17 cellular contexts compared by ENCODE assay signal in the genomic region with DNA sequence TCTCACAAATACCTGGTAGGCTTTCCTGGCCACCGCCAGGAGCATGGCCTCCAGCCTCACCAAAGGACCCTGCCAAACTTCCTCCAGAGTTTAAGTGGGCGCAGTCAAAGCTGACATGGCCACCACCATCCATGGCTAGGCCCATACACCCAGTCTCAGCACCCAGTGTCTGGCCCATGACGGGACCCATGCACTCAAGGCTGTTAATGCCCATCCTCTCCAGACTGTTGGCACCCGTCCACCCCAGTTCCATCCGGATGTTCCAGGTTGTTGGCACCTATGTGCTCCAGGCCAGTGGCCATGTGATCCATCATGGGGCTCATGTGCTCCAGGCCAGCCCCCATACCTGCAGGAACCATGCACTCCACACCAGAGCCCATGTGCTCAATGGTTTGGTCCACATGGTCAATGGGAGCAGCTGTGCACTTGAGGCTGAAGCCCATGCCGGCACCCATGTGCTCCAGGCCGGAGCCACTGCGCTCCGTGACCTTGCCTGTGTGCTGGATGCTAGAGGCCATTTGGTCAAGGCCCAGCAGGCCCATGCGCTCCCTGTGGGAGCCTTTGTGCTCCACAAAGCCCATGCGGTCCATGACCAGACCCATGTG.
"Had no signal": no experiment of that assay in that cellular context is flagged by ENCODE, and none has a peak within 500 bp of the region (broad histone marks: within the 10 kb centered on the region; RNA-seq: fewer than 3 reads in every experiment).

No MANE protein-coding gene starts in this region.

- DNase-seq: activated CD4-positive, alpha-beta memory T cell treated with anti-CD3 and anti-CD28 coated beads for 36 hours; activated CD4-positive, alpha-beta T cell treated with anti-CD3 and anti-CD28 coated beads for 4 hours; activated CD4-positive, CD25-positive, alpha-beta regulatory T cell; activated gamma-delta T cell treated with Interleukin-2 at 50 U/mL for 16 hours; activated T-cell treated with anti-CD3 and anti-CD28 coated beads for 4 hours; amniotic stem cell; cortex of kidney; endodermal cell; esophagus squamous epithelium; gastrocnemius medialis; hippocampal formation; left cardiac atrium; naive B cell; stimulated activated CD4-positive, alpha-beta T cell treated with anti-CD3 and anti-CD28 coated beads, Interleukin-4, amount 100 ng/mL, for 24 hours; stimulated activated naive CD8-positive, alpha-beta T cell treated with anti-CD3 and anti-CD28 coated beads, Interleukin-15, Interleukin-2, amounts not matched to agents 100 U/mL and 50 U/mL, for 24 hours had no signal

- ATAC-seq: activated naive CD4-positive, alpha-beta T cell treated with anti-CD3 and anti-CD28 coated beads, Interleukin-2, amount 50 U/mL, for 72 hours; gastrocnemius medialis; left cardiac atrium; stimulated activated naive CD8-positive, alpha-beta T cell treated with anti-CD3 and anti-CD28 coated beads, Interleukin-15, Interleukin-2, amounts not matched to agents 100 U/mL and 50 U/mL, for 24 hours had no signal

- H3K27ac ChIP-seq: esophagus squamous epithelium, gastrocnemius medialis, prostate gland had no signal

- H3K27me3 ChIP-seq: esophagus squamous epithelium, gastrocnemius medialis had no signal

- H3K36me3 ChIP-seq: gastrocnemius medialis, prostate gland had no signal

- H3K9me3 ChIP-seq: esophagus squamous epithelium, gastrocnemius medialis, prostate gland had no signal

- H3K4me3 ChIP-seq: esophagus squamous epithelium, gastrocnemius medialis, prostate gland had no signal

- H3K4me1 ChIP-seq: esophagus squamous epithelium, gastrocnemius medialis, prostate gland had no signal
